In genomic region chr19:5966941-5967340, GRCh38 we compare ENCODE assay signal across 16 cellular contexts. TPM values are rescaled to one million over a fixed set of nuclear protein-coding genes. Genes with fewer than 3 reads are reported as not detected.
A peak's percentile ranks its signal among the peaks of the same experiment; 100 is the strongest.
DNase-seq lines count a peak whose midpoint lies in the region; ATAC-seq and TF ChIP-seq lines count a peak whose summit lies in the region.
"Had no signal": no experiment of that assay in that cellular context is flagged by ENCODE, and none has a peak within 500 bp of the region (broad histone marks: within the 10 kb centered on the region; RNA-seq: fewer than 3 reads in every experiment).

No MANE protein-coding gene starts in this region.

- H3K4me1 Mint-ChIP-seq in activated naive CD4-positive, alpha-beta T cell treated with anti-CD3 and anti-CD28 coated beads for 36 hours (ENCODE audit: low read depth) = peaks cover 89% of the 10 kb centered on the region
- peaks cover 27% of the 10 kb centered on the region for H3K4me1 Mint-ChIP-seq in osteocyte (ENCODE audit: unreplicated experiment)

- CTCF ChIA-PET in activated naive CD4-positive, alpha-beta T cell treated with anti-CD3 and anti-CD28 coated beads for 36 hours (lab: Charles Lee) = interaction anchor here (1.1 to 3.9 kb wide), 4 partner anchors 16 to 163 kb away, joined by 3 to 48 read pairs (median 12); partner anchors contain the start of gene NRTN

- H2BK12ac ChIP-seq in mesenchymal stem cell (ENCODE audit: low read length in 2 of 2) = no peak overlapping the region

- H3K4me2 ChIP-seq in mesenchymal stem cell (ENCODE audit: low read length, poor library complexity, severe bottlenecking) = no peak overlapping the region

- H2BK15ac ChIP-seq in mesenchymal stem cell (ENCODE audit: low read depth, poor library complexity, severe bottlenecking) = no peak overlapping the region

- H3K4me3 Mint-ChIP-seq in activated naive CD4-positive, alpha-beta T cell treated with anti-CD3 and anti-CD28 coated beads for 36 hours = no peak overlapping the region
- no peak overlapping the region for H3K4me3 Mint-ChIP-seq in osteocyte (ENCODE audit: unreplicated experiment)
- H3K4me3 Mint-ChIP-seq: activated T-cell treated with anti-CD3 and anti-CD28 coated beads, Interleukin-2, amount 50 U/mL, for 4 hours had no signal

- H3K36me3 ChIP-seq in mesenchymal stem cell (ENCODE audit: control insufficient read depth in 1 of 2, insufficient read depth in 2 of 2, low read depth in 1 of 2, low read length in 2 of 2) = peaks cover 20 to 26% of the 10 kb centered on the region in 2 experiments
- H3K36me3 ChIP-seq in stomach smooth muscle (ENCODE audit: control insufficient read depth in 2 of 2, insufficient read depth in 2 of 2, low read length in 2 of 2) = peaks cover under 1 to 4% of the 10 kb centered on the region in 2 donors
- H3K36me3 ChIP-seq: upper lobe of right lung had no signal

- H3K4ac ChIP-seq in mesenchymal stem cell (ENCODE audit: low read depth in 1 of 2, low read length in 2 of 2) = no peak overlapping the region

- no peak overlapping the region for H2BK120ac ChIP-seq in mesenchymal stem cell (ENCODE audit: low read depth, low read length)

- no peaks in the 10 kb centered on the region for H3K27me3 Mint-ChIP-seq in activated naive CD4-positive, alpha-beta T cell treated with anti-CD3 and anti-CD28 coated beads for 36 hours (ENCODE audit: low read depth)
- no peaks in the 10 kb centered on the region for H3K27me3 Mint-ChIP-seq in osteocyte (ENCODE audit: unreplicated experiment)

- no peak for ATAC-seq in HG02973 (IDR thresholded peaks at IDR 0.05; ENCODE audit: unreplicated experiment)
- ATAC-seq: activated T-cell treated with anti-CD3 and anti-CD28 coated beads, Interleukin-2, amount 50 U/mL, for 4 hours; left lobe of liver had no signal

- H3K4me3 ChIP-seq in mesenchymal stem cell (ENCODE audit: insufficient read depth in 1 of 2, low read depth in 1 of 2, low read length in 2 of 2) (no peak overlapping the region), stomach smooth muscle (ENCODE audit: low read length in 2 of 2) (peak overlapping the region; percentile 17 to 47)
- H3K4me3 ChIP-seq: upper lobe of right lung had no signal

- peaks cover 12% of the 10 kb centered on the region for H3K36me3 Mint-ChIP-seq in activated naive CD4-positive, alpha-beta T cell treated with anti-CD3 and anti-CD28 coated beads for 36 hours (ENCODE audit: low read depth)
- H3K36me3 Mint-ChIP-seq in osteocyte (ENCODE audit: unreplicated experiment) = peaks cover 1% of the 10 kb centered on the region

- H3K27me3 ChIP-seq in mesenchymal stem cell (ENCODE audit: control insufficient read depth in 1 of 2, insufficient read depth in 1 of 2, low read length in 2 of 2) = no peaks in the 10 kb centered on the region
- no peaks in the 10 kb centered on the region for H3K27me3 ChIP-seq in stomach smooth muscle (ENCODE audit: control insufficient read depth in 1 of 2, insufficient read depth in 2 of 2, low read length in 2 of 2)
- H3K27me3 ChIP-seq: brain microvascular endothelial cell, upper lobe of right lung had no signal

- no peak overlapping the region for H3K23ac ChIP-seq in mesenchymal stem cell (ENCODE audit: low read length in 2 of 2)

- H3K79me1 ChIP-seq in mesenchymal stem cell (replicated peaks; ENCODE audit: low read length, poor library complexity, severe bottlenecking) = peaks cover 8% of the 10 kb centered on the region

- H4K91ac ChIP-seq in mesenchymal stem cell (ENCODE audit: low read length) = no peak overlapping the region

- intact Hi-C loops in activated naive CD4-positive, alpha-beta T cell treated with anti-CD3 and anti-CD28 coated beads for 36 hours (cut with micrococcal nuclease) = no loop called here

- no peak overlapping the region for H2BK5ac ChIP-seq in mesenchymal stem cell (ENCODE audit: low read depth, low read length, poor library complexity, severe bottlenecking)

- no peak for TF ChIP-seq CTCF in osteocyte (IDR thresholded peaks at IDR 0.05)

- no peaks in the 10 kb centered on the region for H3K9me3 ChIP-seq in mesenchymal stem cell (ENCODE audit: control insufficient read depth, low read length)
- H3K9me3 ChIP-seq in stomach smooth muscle (ENCODE audit: control insufficient read depth in 2 of 2, low read length in 2 of 2) = no peaks in the 10 kb centered on the region
- H3K9me3 ChIP-seq: SK-N-SH, upper lobe of right lung had no signal

- no peak overlapping the region for H2AFZ ChIP-seq in mesenchymal stem cell (ENCODE audit: low read depth, low read length)

- no peak overlapping the region for H4K8ac ChIP-seq in mesenchymal stem cell (ENCODE audit: low read length)

- no peak overlapping the region for H2AK5ac ChIP-seq in mesenchymal stem cell (ENCODE audit: low read length, severe bottlenecking)

- no peak overlapping the region for H3K14ac ChIP-seq in mesenchymal stem cell (ENCODE audit: low read length in 2 of 2)

- no peak for DNase-seq in activated naive CD4-positive, alpha-beta T cell treated with anti-CD3 and anti-CD28 coated beads for 36 hours
- DNase-seq in activated naive CD4-positive, alpha-beta T cell treated with Interleukin-2 at 50 U/mL for 16 hours = no peak
- peak in 3 of 61 donors; percentile 8 to 33 (median 22) for DNase-seq in caudate nucleus (lab: John Stamatoyannopoulos, UW)
- DNase-seq in mesenchymal stem cell = no peak
- DNase-seq in SW480 (ENCODE audit: low spot score) = no peak
- DNase-seq in osteocyte (ENCODE audit: extremely low spot score, unreplicated experiment) = no peak
- DNase-seq: activated T-cell treated with anti-CD3 and anti-CD28 coated beads, Interleukin-2, amount 50 U/mL, for 4 hours; brain microvascular endothelial cell; DMS153; glutamatergic neuron; SK-N-SH; stimulated activated CD4-positive, alpha-beta T cell treated with anti-CD3 and anti-CD28 coated beads, Interleukin-12 subunit alpha, Interleukin-12 subunit beta, amount 100 ng/mL, for 4 hours; upper lobe of right lung had no signal

- peaks cover 32% of the 10 kb centered on the region for H3K4me1 ChIP-seq in mesenchymal stem cell (ENCODE audit: control insufficient read depth, insufficient read depth, low read depth, low read length)
- peaks cover 82% of the 10 kb centered on the region for H3K4me1 ChIP-seq in stomach smooth muscle (ENCODE audit: control insufficient read depth, insufficient read depth, low read length)

- H3K27ac ChIP-seq in caudate nucleus (ENCODE audit: low read depth, low read length) (peak overlapping the region; percentile 98), mesenchymal stem cell (ENCODE audit: low read length, poor library complexity, severe bottlenecking) (no peak overlapping the region), stomach smooth muscle (ENCODE audit: low read length) (peak overlapping the region; percentile 60)
- H3K27ac ChIP-seq: brain microvascular endothelial cell, upper lobe of right lung had no signal

- peak overlapping the region; percentile 69 for H3K27ac Mint-ChIP-seq in activated naive CD4-positive, alpha-beta T cell treated with anti-CD3 and anti-CD28 coated beads for 36 hours
- no peak overlapping the region for H3K27ac Mint-ChIP-seq in osteocyte (ENCODE audit: unreplicated experiment)

- 90% methylated on average over 9 of the region's 9 CpGs for WGBS in mesenchymal stem cell

- H3K9me3 Mint-ChIP-seq in activated naive CD4-positive, alpha-beta T cell treated with anti-CD3 and anti-CD28 coated beads for 36 hours = no peaks in the 10 kb centered on the region
- H3K9me3 Mint-ChIP-seq in osteocyte (ENCODE audit: unreplicated experiment) = no peaks in the 10 kb centered on the region
- H3K9me3 Mint-ChIP-seq: activated T-cell treated with anti-CD3 and anti-CD28 coated beads, Interleukin-2, amount 50 U/mL, for 4 hours had no signal

- H3K9ac ChIP-seq in mesenchymal stem cell (ENCODE audit: low read length) (peak overlapping the region; percentile 61), stomach smooth muscle (ENCODE audit: low read length in 2 of 2) (peak overlapping the region; percentile 42 to 66)

- H3K18ac ChIP-seq in mesenchymal stem cell (ENCODE audit: low read depth in 1 of 2, low read length in 2 of 2) = no peak overlapping the region

RNA-seq across cellular contexts. Expression of gene RANBP3, which starts 11.0 kb away (rescaled TPM):
- total RNA-seq in activated naive CD4-positive, alpha-beta T cell treated with anti-CD3 and anti-CD28 coated beads for 36 hours = 10 to 100 TPM; 77.9 to 80.5 TPM
- 80.2 TPM for polyA plus RNA-seq in mesenchymal stem cell (2013, experiment 1 of 2)
- polyA plus RNA-seq in mesenchymal stem cell (2013, experiment 2 of 2) = 75.1 TPM
- 74.9 and 81.9 TPM in 2 replicates for total RNA-seq in osteocyte

RNA-seq across cellular contexts. Expression of gene CAPS, which starts 52.9 kb away (rescaled TPM):
- total RNA-seq in activated naive CD4-positive, alpha-beta T cell treated with anti-CD3 and anti-CD28 coated beads for 36 hours = 1 to 10 TPM; 2.1 to 2.8 TPM
- polyA plus RNA-seq in mesenchymal stem cell (2013, experiment 1 of 2) = 2.4 TPM
- 2.3 TPM for polyA plus RNA-seq in mesenchymal stem cell (2013, experiment 2 of 2)
- 14.4 and 15.6 TPM in 2 replicates for total RNA-seq in osteocyte

Comparison
In these comparisons a context has a peak if more than half of its experiments do, and no peak if none do; other contexts are left out.
1. H3K4me3 ChIP-seq: peak in stomach smooth muscle (2 of 2); none in mesenchymal stem cell (0 of 2).